ENCODE assay signal across 2 cellular contexts in genomic region chr2:85933753-85934594, GRCh38.
TF ChIP-seq lines count a peak whose summit lies in the region.

No MANE protein-coding gene starts in this region.

TF ChIP-seq in A549, 52 proteins besides CTCF, POLR2A, EP300 and RAD21 (continued from another document):
- TF ChIP-seq, protein P1, sequence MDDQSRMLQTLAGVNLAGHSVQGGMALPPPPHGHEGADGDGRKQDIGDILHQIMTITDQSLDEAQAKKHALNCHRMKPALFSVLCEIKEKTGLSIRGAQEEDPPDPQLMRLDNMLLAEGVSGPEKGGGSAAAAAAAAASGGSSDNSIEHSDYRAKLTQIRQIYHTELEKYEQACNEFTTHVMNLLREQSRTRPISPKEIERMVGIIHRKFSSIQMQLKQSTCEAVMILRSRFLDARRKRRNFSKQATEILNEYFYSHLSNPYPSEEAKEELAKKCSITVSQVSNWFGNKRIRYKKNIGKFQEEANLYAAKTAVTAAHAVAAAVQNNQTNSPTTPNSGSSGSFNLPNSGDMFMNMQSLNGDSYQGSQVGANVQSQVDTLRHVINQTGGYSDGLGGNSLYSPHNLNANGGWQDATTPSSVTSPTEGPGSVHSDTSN (IDR thresholded peaks at IDR 0.05), result no peak
- no peak for TF ChIP-seq ESRRA (IDR thresholded peaks at IDR 0.05; ENCODE audit: borderline replicate concordance, low read length)
- no peak for TF ChIP-seq ZFP36 (IDR thresholded peaks at IDR 0.05; ENCODE audit: borderline replicate concordance, partially characterized antibody)
- 0 out of 5 replicates have a peak, but pooled peaks of 1 of the 2 experiments have one; percentile 19 for TF ChIP-seq JUN (IDR thresholded peaks at IDR 0.05)
- TF ChIP-seq FOSL2 (IDR thresholded peaks at IDR 0.05), result no peak
- TF ChIP-seq FOSL2 (CRISPR knock-in tag; IDR thresholded peaks at IDR 0.05), result peak; percentile 48; the same call in 1 of the 2 replicates
- TF ChIP-seq SMC3 (IDR thresholded peaks at IDR 0.05), result 0 out of 3 replicates have a peak, but pooled peaks have one; percentile 7
- TF ChIP-seq, protein P2, sequence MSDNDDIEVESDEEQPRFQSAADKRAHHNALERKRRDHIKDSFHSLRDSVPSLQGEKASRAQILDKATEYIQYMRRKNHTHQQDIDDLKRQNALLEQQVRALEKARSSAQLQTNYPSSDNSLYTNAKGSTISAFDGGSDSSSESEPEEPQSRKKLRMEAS (IDR thresholded peaks at IDR 0.05), result peak; percentile 60
- 0 out of 2 replicates have a peak, but pooled peaks have one; percentile 50 for TF ChIP-seq ZNF302 (CRISPR knock-in tag; IDR thresholded peaks at IDR 0.05)
- TF ChIP-seq CBX8 (IDR thresholded peaks at IDR 0.05), result no peak
- no peak for TF ChIP-seq BHLHE40 (IDR thresholded peaks at IDR 0.05; ENCODE audit: low read depth, low read length)
- no peak for TF ChIP-seq HOXA7 (CRISPR knock-in tag; IDR thresholded peaks at IDR 0.05)
- TF ChIP-seq CHD2 (IDR thresholded peaks at IDR 0.05; ENCODE audit: low read length, partially characterized antibody), result no peak
- no peak for TF ChIP-seq SREBF2 (IDR thresholded peaks at IDR 0.05)
- 0 out of 2 replicates have a peak, but pooled peaks have one; percentile 18 for TF ChIP-seq HEYL (CRISPR knock-in tag; IDR thresholded peaks at IDR 0.05)
- TF ChIP-seq TP53 (CRISPR knock-in tag; IDR thresholded peaks at IDR 0.05), result no peak
- no peak for TF ChIP-seq TFCP2L1 (CRISPR knock-in tag; IDR thresholded peaks at IDR 0.05)
- TF ChIP-seq ZSCAN20 (CRISPR knock-in tag; IDR thresholded peaks at IDR 0.05), result 0 out of 2 replicates have a peak, but pooled peaks have one; percentile 47
- 0 out of 2 replicates have a peak, but pooled peaks have one; percentile 41 for TF ChIP-seq HOXB13 (CRISPR knock-in tag; IDR thresholded peaks at IDR 0.05; ENCODE audit: low read depth)
- TF ChIP-seq MAZ (IDR thresholded peaks at IDR 0.05; ENCODE audit: borderline replicate concordance, low read depth, low read length), result no peak

TF ChIP-seq in HCT116, 20 proteins besides CTCF, POLR2A, EP300 and RAD21 (continued from another document):
- TF ChIP-seq ZBTB33 (IDR thresholded peaks at IDR 0.05; ENCODE audit: extremely low read depth, insufficient replicate concordance, low read length) (no peak), EGR1 (IDR thresholded peaks at IDR 0.05; ENCODE audit: low read depth) (no peak)
